In genomic region chr20:41029150-41029872, GRCh38 we compare ENCODE assay signal across 8 cellular contexts. TPM values are rescaled to one million over a fixed set of nuclear protein-coding genes. Genes with fewer than 3 reads are reported as not detected.
DNase-seq lines count a peak whose midpoint lies in the region; ATAC-seq, FAIRE-seq and TF ChIP-seq lines count a peak whose summit lies in the region.

No MANE protein-coding gene starts in this region.

- DNase-seq in HK-2 (ENCODE audit: unreplicated experiment) = peak; percentile 63
- DNase-seq in T follicular helper cell (ENCODE audit: low read depth) = peak; percentile 10
- peak; percentile 41 to 50 for DNase-seq in T47D (ENCODE audit: low read depth in 1 of 2, low spot score in 1 of 2)
- DNase-seq in keratinocyte (ENCODE audit: low read depth, low spot score) = no peak
- DNase-seq in stimulated activated CD4-positive, alpha-beta T cell treated with anti-CD3 and anti-CD28 coated beads, Interleukin-4, amount 100 ng/mL, for 24 hours = peak; percentile 36
- DNase-seq in mucosa of gallbladder (ENCODE audit: low spot score) = no peak

- peak; percentile 29 for ATAC-seq in GM19351 (IDR thresholded peaks at IDR 0.05; ENCODE audit: unreplicated experiment)

- no peaks in the 10 kb centered on the region for H3K9me3 ChIP-seq in BLaER1
- no peaks in the 10 kb centered on the region for H3K9me3 ChIP-seq in keratinocyte (ENCODE audit: control insufficient read depth, low read depth, low read length)

- H4K20me1 ChIP-seq in BLaER1 (peaks cover 54% of the 10 kb centered on the region), keratinocyte (ENCODE audit: control insufficient read depth, extremely low read depth, insufficient read depth, low read length) (peaks cover 10% of the 10 kb centered on the region)

- H3K27ac ChIP-seq in BLaER1 (peak overlapping the region; percentile 100), keratinocyte (ENCODE audit: control insufficient read depth, insufficient read depth, low read length) (peak overlapping the region; percentile 93)

- H3K9ac ChIP-seq in BLaER1 = peak overlapping the region; percentile 99
- peak overlapping the region; percentile 95 for H3K9ac ChIP-seq in keratinocyte (ENCODE audit: control insufficient read depth, extremely low read depth, insufficient read depth, low read length)

- in situ Hi-C loops in T47D (cut with HindIII; ENCODE audit: low pct_unique_long_range_greater_than_20kb, low sequenced_read_pairs) = no loop called here

- no peak for FAIRE-seq in keratinocyte (lab: Jason Lieb, UNC)

- H2AFZ ChIP-seq in keratinocyte (ENCODE audit: control insufficient read depth, low read length) = no peak overlapping the region

- H3K79me2 ChIP-seq in keratinocyte (ENCODE audit: control insufficient read depth, insufficient read depth, low read length) = peaks cover 57% of the 10 kb centered on the region

- peaks cover 3% of the 10 kb centered on the region for H3K9me1 ChIP-seq in keratinocyte (ENCODE audit: control insufficient read depth, extremely low read depth, insufficient read depth, low read length)

- H3K4me3 ChIP-seq in BLaER1 (peak overlapping the region; percentile 99), keratinocyte (ENCODE audit: control insufficient read depth in 2 of 3, extremely low read depth in 1 of 3, insufficient read depth in 2 of 3, low read depth in 1 of 3, low read length in 3 of 3) (peak overlapping the region; percentile 87 to 97 (median 95))

- H3K4me1 ChIP-seq in BLaER1 (peaks cover 51% of the 10 kb centered on the region), keratinocyte (ENCODE audit: control insufficient read depth, extremely low read depth, insufficient read depth, low read length) (peaks cover 37% of the 10 kb centered on the region)

- dilution Hi-C loops in keratinocyte (cut with MboI; ENCODE audit: extremely low pct_ligation_motif_present, low sequenced_read_pairs) = no loop called here

- H3K36me3 ChIP-seq in BLaER1 (peaks cover 4% of the 10 kb centered on the region; the same call in 1 of the 2 replicates), keratinocyte (ENCODE audit: control insufficient read depth in 2 of 2, extremely low read depth in 1 of 2, insufficient read depth in 2 of 2, low read length in 2 of 2) (peaks cover 3 to 19% of the 10 kb centered on the region in 2 experiments)

- H3K4me2 ChIP-seq in BLaER1 = peak overlapping the region; percentile 85
- H3K4me2 ChIP-seq in keratinocyte (ENCODE audit: control insufficient read depth, extremely low read depth, insufficient read depth, low read depth, low read length) = peak overlapping the region; percentile 99

- H3K27me3 ChIP-seq in BLaER1 (no peaks in the 10 kb centered on the region), keratinocyte (ENCODE audit: control insufficient read depth, extremely low read depth, insufficient read depth, low read length) (no peaks in the 10 kb centered on the region)

- TF ChIP-seq CTCF in keratinocyte (optimal IDR thresholded peaks at IDR 0.05 in 1 of 3, IDR thresholded peaks at IDR 0.05 in 1 of 3, conservative IDR thresholded peaks at IDR 0.05 in 1 of 3; ENCODE audit: extremely low read depth in 1 of 3, insufficient read depth in 2 of 3, low read length in 3 of 3) = no peak

RNA-seq across cellular contexts. Expression of gene TOP1, which starts 0.7 kb away (rescaled TPM):
- polyA plus RNA-seq in keratinocyte = 13.8 to 25.2 TPM (median 20.4 TPM) in 3 replicates
- polyA plus RNA-seq in keratinocyte (2011; ENCODE audit: low read depth) = 249 TPM
- polyA plus RNA-seq in keratinocyte (2011; cell fraction: cytosol; rRNA removed) = 15.7 and 22.8 TPM in 2 replicates
- polyA plus RNA-seq in keratinocyte (2011; cell fraction: nucleus; rRNA removed) = 30.5 and 40.4 TPM in 2 replicates
- polyA plus RNA-seq in keratinocyte (2012; ENCODE audit: low replicate concordance) = 58.4 and 64.0 TPM in 2 replicates
- polyA minus RNA-seq in keratinocyte = 7.4 to 27.4 TPM (median 7.8 TPM) in 3 replicates
- 16.5 TPM for polyA minus RNA-seq in keratinocyte (2011; cell fraction: cytosol; rRNA and poly(A)+ RNA removed)
- polyA minus RNA-seq in keratinocyte (2011; cell fraction: nucleus; rRNA and poly(A)+ RNA removed) = 14.8 and 40.6 TPM in 2 replicates
- total RNA-seq in mucosa of gallbladder = 83.2 TPM

Comparison
In these comparisons a context has a peak if more than half of its experiments do, and no peak if none do; other contexts are left out.
1. DNase-seq: peak in HK-2 (single experiment), T follicular helper cell (single experiment), T47D (2 of 2) and stimulated activated CD4-positive, alpha-beta T cell treated with anti-CD3 and anti-CD28 coated beads, Interleukin-4, amount 100 ng/mL, for 24 hours (single experiment); none in keratinocyte (single experiment) and mucosa of gallbladder (single experiment).